8 cellular contexts compared by ENCODE assay signal in the genomic region with DNA sequence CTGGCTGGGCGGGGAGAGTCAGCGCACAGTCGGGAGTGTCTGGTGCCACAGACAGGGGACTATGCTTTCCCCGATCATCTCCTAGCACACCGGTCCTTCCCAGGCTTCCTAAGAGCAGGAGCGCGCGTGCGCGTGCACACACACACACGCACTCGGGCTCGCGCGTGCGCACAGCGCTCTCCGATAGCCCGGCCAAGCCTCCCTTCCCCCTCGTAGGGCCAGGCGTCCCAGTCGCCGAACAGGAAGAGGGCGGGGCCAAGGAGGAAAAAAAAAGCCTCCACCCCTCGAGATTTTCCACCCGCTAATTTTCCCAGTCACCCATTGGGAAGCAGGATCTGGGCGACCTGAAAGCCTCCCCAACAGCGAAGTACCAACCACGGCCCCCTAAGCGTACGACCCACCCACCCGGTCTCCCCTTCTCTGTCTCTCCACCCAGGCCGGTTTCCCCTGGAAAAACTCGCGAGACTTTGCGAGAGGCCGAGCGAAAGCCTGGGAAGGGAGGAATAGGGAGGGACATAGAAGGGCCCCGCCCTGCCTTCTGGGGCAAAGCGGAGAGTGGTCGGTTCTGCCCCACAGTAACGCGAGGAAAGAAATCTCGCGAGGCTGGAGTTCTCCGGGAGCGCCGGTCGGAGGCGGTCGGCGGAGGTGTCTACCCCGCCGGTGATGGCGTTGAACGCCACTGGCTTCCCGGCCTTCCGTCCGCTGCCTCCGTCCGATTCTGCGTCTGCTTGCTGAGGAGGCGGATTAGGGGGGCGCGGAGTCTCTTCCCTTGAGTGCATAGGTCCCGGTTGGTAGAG. TPM values are rescaled to one million over a fixed set of nuclear protein-coding genes. Genes with fewer than 3 reads are reported as not detected.
DNase-seq lines count a peak whose midpoint lies in the region; ATAC-seq and TF ChIP-seq lines count a peak whose summit lies in the region.

TSS of gene FGFR1OP2 (plus strand) at position 608 of the 797 bp plus-strand sequence. CDS start 15,689 bp downstream, outside the sequence.
A gene with protein sequence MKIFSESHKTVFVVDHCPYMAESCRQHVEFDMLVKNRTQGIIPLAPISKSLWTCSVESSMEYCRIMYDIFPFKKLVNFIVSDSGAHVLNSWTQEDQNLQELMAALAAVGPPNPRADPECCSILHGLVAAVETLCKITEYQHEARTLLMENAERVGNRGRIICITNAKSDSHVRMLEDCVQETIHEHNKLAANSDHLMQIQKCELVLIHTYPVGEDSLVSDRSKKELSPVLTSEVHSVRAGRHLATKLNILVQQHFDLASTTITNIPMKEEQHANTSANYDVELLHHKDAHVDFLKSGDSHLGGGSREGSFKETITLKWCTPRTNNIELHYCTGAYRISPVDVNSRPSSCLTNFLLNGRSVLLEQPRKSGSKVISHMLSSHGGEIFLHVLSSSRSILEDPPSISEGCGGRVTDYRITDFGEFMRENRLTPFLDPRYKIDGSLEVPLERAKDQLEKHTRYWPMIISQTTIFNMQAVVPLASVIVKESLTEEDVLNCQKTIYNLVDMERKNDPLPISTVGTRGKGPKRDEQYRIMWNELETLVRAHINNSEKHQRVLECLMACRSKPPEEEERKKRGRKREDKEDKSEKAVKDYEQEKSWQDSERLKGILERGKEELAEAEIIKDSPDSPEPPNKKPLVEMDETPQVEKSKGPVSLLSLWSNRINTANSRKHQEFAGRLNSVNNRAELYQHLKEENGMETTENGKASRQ (minus strand): TSS at position 119 of the 797 bp plus-strand sequence. CDS start 1,178 bp downstream, outside the sequence.

- peak; percentile 98 for DNase-seq in GM12865 (ENCODE audit: low read depth)
- peak; percentile 96 for DNase-seq in NCI-H1417 treated with DMSO at 0.1 percent for 48 hours (lab: John Stamatoyannopoulos, UW)
- DNase-seq in SW480 (ENCODE audit: low spot score): peak; percentile 100
- DNase-seq in activated naive CD8-positive, alpha-beta T cell treated with anti-CD3 and anti-CD28 coated beads, Interleukin-2, amount 50 U/mL, for 24 hours: peak; percentile 98
- peak; percentile 100 for DNase-seq in Right ventricle myocardium superior
- DNase-seq in tibial nerve (ENCODE audit: low spot score in 2 of 2): peak; percentile 99

- peaks cover 21% of the 10 kb centered on the region for H3K36me3 Mint-ChIP-seq in activated naive CD8-positive, alpha-beta T cell treated with anti-CD3 and anti-CD28 coated beads, Interleukin-2, amount 50 U/mL, for 24 hours (ENCODE audit: low read depth)

- H3K4me2 ChIP-seq in parathyroid adenoma (ENCODE audit: low read length): peak within 1 kb of the TSS; percentile 95

- H3K4me3 ChIP-seq in GM12865 (ENCODE audit: low read depth, low read length) (peak within 1 kb of the TSS; percentile 86), parathyroid adenoma (ENCODE audit: low read depth, low read length) (peak within 1 kb of the TSS; percentile 98), tibial nerve (peak within 1 kb of the TSS; percentile 71 to 96 (median 84))

- no peaks in the 10 kb centered on the region for H3K27me3 Mint-ChIP-seq in activated naive CD8-positive, alpha-beta T cell treated with anti-CD3 and anti-CD28 coated beads, Interleukin-2, amount 50 U/mL, for 24 hours

- peak within 1 kb of the TSS; percentile 99 for H2AFZ ChIP-seq in parathyroid adenoma

- TF ChIP-seq EP300 in tibial nerve (IDR thresholded peaks at IDR 0.05): peak; percentile 71 to 99

- no peak for TF ChIP-seq CTCF in GM12865 (IDR thresholded peaks at IDR 0.05; ENCODE audit: insufficient read depth, low read depth, low read length, missing control alignments)
- TF ChIP-seq CTCF in parathyroid adenoma (IDR thresholded peaks at IDR 0.05): no peak
- peak in 1 of 5 experiments; percentile 42 for TF ChIP-seq CTCF in tibial nerve (IDR thresholded peaks at IDR 0.05)

- peaks cover 7% of the 10 kb centered on the region for H3K4me1 ChIP-seq in parathyroid adenoma
- peaks cover 0 to 63% (median 35%) of the 10 kb centered on the region in 4 donors for H3K4me1 ChIP-seq in tibial nerve

- ATAC-seq in HG02763 (IDR thresholded peaks at IDR 0.05; ENCODE audit: unreplicated experiment) (peak; percentile 80), Right ventricle myocardium superior (ENCODE audit: poor library complexity) (peak; percentile 98)
- ATAC-seq in activated naive CD8-positive, alpha-beta T cell treated with anti-CD3 and anti-CD28 coated beads, Interleukin-2, amount 50 U/mL, for 24 hours: peak; percentile 94

- H3K4me1 Mint-ChIP-seq in activated naive CD8-positive, alpha-beta T cell treated with anti-CD3 and anti-CD28 coated beads, Interleukin-2, amount 50 U/mL, for 24 hours: peaks cover 59% of the 10 kb centered on the region

- 1% methylated on average over 32 to 66 of the region's 66 CpGs for WGBS in tibial nerve, 2 donors

- no peaks in the 10 kb centered on the region for H3K9me3 ChIP-seq in parathyroid adenoma (ENCODE audit: control insufficient read depth, low read length)
- H3K9me3 ChIP-seq in tibial nerve: no peaks in the 10 kb centered on the region

- TF ChIP-seq POLR2A in tibial nerve (IDR thresholded peaks at IDR 0.05): peak; percentile 97 to 98

- no peaks in the 10 kb centered on the region for H3K9me3 Mint-ChIP-seq in activated naive CD8-positive, alpha-beta T cell treated with anti-CD3 and anti-CD28 coated beads, Interleukin-2, amount 50 U/mL, for 24 hours

- H3K27ac ChIP-seq in parathyroid adenoma (peak within 1 kb of the TSS; percentile 96), tibial nerve (peak within 1 kb of the TSS; percentile 89 to 98 (median 97))

- H3K9ac ChIP-seq in parathyroid adenoma: peak within 1 kb of the TSS; percentile 70

- peak within 1 kb of the TSS; percentile 94 for H3K4me3 Mint-ChIP-seq in activated naive CD8-positive, alpha-beta T cell treated with anti-CD3 and anti-CD28 coated beads, Interleukin-2, amount 50 U/mL, for 24 hours

- H3K27ac Mint-ChIP-seq in activated naive CD8-positive, alpha-beta T cell treated with anti-CD3 and anti-CD28 coated beads, Interleukin-2, amount 50 U/mL, for 24 hours: peak within 1 kb of the TSS; percentile 98

- H3K79me2 ChIP-seq in parathyroid adenoma: peaks cover 38% of the 10 kb centered on the region

- no peaks in the 10 kb centered on the region for H3K27me3 ChIP-seq in parathyroid adenoma (ENCODE audit: control insufficient read depth, insufficient read depth, low read length)
- no peaks in the 10 kb centered on the region for H3K27me3 ChIP-seq in tibial nerve

- H3K36me3 ChIP-seq in parathyroid adenoma (ENCODE audit: control insufficient read depth, insufficient read depth, low read length) (no peaks in the 10 kb centered on the region), tibial nerve (no peaks in the 10 kb centered on the region)

- intact Hi-C loops in Right ventricle myocardium superior (cut with DNase I): loop anchor here (5.0 kb wide), 2 partner anchors 74 to 309 kb away; partner anchors contain the start of gene TM7SF3

RNA-seq across cellular contexts. Expression of gene FGFR1OP2, which starts in this region (rescaled TPM):
- total RNA-seq in Right ventricle myocardium superior (30.0 TPM), tibial nerve (100 to 1,000 TPM; 106 to 142 (median 129) TPM)

RNA-seq across cellular contexts. Expression of the second gene that starts in this region (rescaled TPM):
- 27.0 TPM for total RNA-seq in Right ventricle myocardium superior
- 10 to 100 TPM; 12.4 to 31.5 (median 19.5) TPM for total RNA-seq in tibial nerve

Comparison
In these comparisons a context has a peak if more than half of its experiments do, and no peak if none do; other contexts are left out.
1. Peak in every context shown above with its lines: DNase-seq, ATAC-seq, H3K4me3 ChIP-seq and H3K27ac ChIP-seq.